In genomic region chr15:95734422-95735316, GRCh38 we compare ENCODE assay signal across 12 cellular contexts.
DNase-seq lines count a peak whose midpoint lies in the region; ATAC-seq and TF ChIP-seq lines count a peak whose summit lies in the region.
"Had no signal": no experiment of that assay in that cellular context is flagged by ENCODE, and none has a peak within 500 bp of the region (broad histone marks: within the 10 kb centered on the region; RNA-seq: fewer than 3 reads in every experiment).

No MANE protein-coding gene starts in this region.

- H3K36me3 Mint-ChIP-seq in MCF 10A (ENCODE audit: insufficient read depth, unreplicated experiment) = no peaks in the 10 kb centered on the region
- H3K36me3 Mint-ChIP-seq in central memory CD8-positive, alpha-beta T cell (ENCODE audit: insufficient read depth) = peaks cover 2% of the 10 kb centered on the region

- WGBS in sigmoid colon, 2 donors = 56 to 68% methylated on average over 6 of the region's 6 CpGs

- H3K27me3 Mint-ChIP-seq in MCF 10A (ENCODE audit: insufficient read depth, unreplicated experiment) = no peaks in the 10 kb centered on the region
- H3K27me3 Mint-ChIP-seq in central memory CD8-positive, alpha-beta T cell = no peaks in the 10 kb centered on the region

- TF ChIP-seq POLR2A in breast epithelium (IDR thresholded peaks at IDR 0.05) = no peak
- no peak for TF ChIP-seq POLR2A in sigmoid colon (IDR thresholded peaks at IDR 0.05)

- H3K27ac ChIP-seq in breast epithelium = no peak overlapping the region
- peak overlapping the region; percentile 47; the same call in 1 of the 2 replicates for H3K27ac ChIP-seq in SK-N-MC
- H3K27ac ChIP-seq in sigmoid colon = no peak overlapping the region

- H3K27me3 ChIP-seq in breast epithelium (no peaks in the 10 kb centered on the region), sigmoid colon (no peaks in the 10 kb centered on the region)

- no peaks in the 10 kb centered on the region for H3K9me3 ChIP-seq in breast epithelium
- no peaks in the 10 kb centered on the region for H3K9me3 ChIP-seq in SK-N-MC (ENCODE audit: low read depth, low read length)
- no peaks in the 10 kb centered on the region for H3K9me3 ChIP-seq in sigmoid colon

- peaks cover 7% of the 10 kb centered on the region for H3K4me1 Mint-ChIP-seq in MCF 10A (ENCODE audit: insufficient read depth, unreplicated experiment)
- peaks cover 26% of the 10 kb centered on the region for H3K4me1 Mint-ChIP-seq in central memory CD8-positive, alpha-beta T cell

- H3K36me3 ChIP-seq in breast epithelium = no peaks in the 10 kb centered on the region
- H3K36me3 ChIP-seq in SK-N-MC (ENCODE audit: insufficient read depth, low read length) = no peaks in the 10 kb centered on the region
- H3K36me3 ChIP-seq in sigmoid colon = no peaks in the 10 kb centered on the region

- peak; percentile 4 for DNase-seq in MCF 10A (ENCODE audit: unreplicated experiment)
- no peak for DNase-seq in breast epithelium (ENCODE audit: low spot score in 2 of 2)
- no peak for DNase-seq in SK-N-MC (ENCODE audit: low read depth, low spot score)
- DNase-seq in central memory CD8-positive, alpha-beta T cell (ENCODE audit: low spot score in 2 of 2) = no peak
- peak; percentile 38 for DNase-seq in retinal pigment epithelial cell (ENCODE audit: low read depth)
- no peak for DNase-seq in sigmoid colon
- no peak for DNase-seq in NCI-H2081 (lab: John Stamatoyannopoulos, UW)
- DNase-seq: activated CD4-positive, alpha-beta T cell treated with anti-CD3 and anti-CD28 coated beads for 1 hour; aorta; left cardiac atrium; NCI-H1930 had no signal

- CTCF ChIA-PET in MCF 10A (lab: Yijun Ruan, JAX) = no interaction called here

- no peak overlapping the region for H3K9ac ChIP-seq in SK-N-MC (ENCODE audit: insufficient read length)

- BruUV-seq in MCF 10A (replicated peaks; lab: Mats Ljungman, UMichigan) = no TSS peak

- intact Hi-C loops in MCF 10A (cut with micrococcal nuclease) (no loop called here), breast epithelium (cut with DNase I; ENCODE audit: low total_unique reads) (loop anchor here (5.0 kb wide), 1 partner anchor 418 kb away; no protein-coding TSS in a partner anchor), sigmoid colon (cut with DNase I) (no loop called here)

- H3K9me3 Mint-ChIP-seq in MCF 10A (ENCODE audit: unreplicated experiment) = peaks cover 6% of the 10 kb centered on the region
- H3K9me3 Mint-ChIP-seq in central memory CD8-positive, alpha-beta T cell = peaks cover 16% of the 10 kb centered on the region

- H3K4me3 Mint-ChIP-seq in MCF 10A (ENCODE audit: unreplicated experiment) = no peak overlapping the region
- peak overlapping the region; percentile 18 for H3K4me3 Mint-ChIP-seq in central memory CD8-positive, alpha-beta T cell

- H3K4me1 ChIP-seq in breast epithelium (no peaks in the 10 kb centered on the region), sigmoid colon (peaks cover 0 to 5% (median 4%) of the 10 kb centered on the region in 4 donors)

- no peak for ATAC-seq in central memory CD8-positive, alpha-beta T cell (replicated peaks; ENCODE audit: extremely low read depth, poor library complexity, severe bottlenecking)
- no peak for ATAC-seq in GM21360 (IDR thresholded peaks at IDR 0.05; ENCODE audit: unreplicated experiment)

- H3K27ac Mint-ChIP-seq in MCF 10A (ENCODE audit: low read depth, unreplicated experiment) = no peak overlapping the region
- peak overlapping the region; percentile 26 for H3K27ac Mint-ChIP-seq in central memory CD8-positive, alpha-beta T cell (ENCODE audit: low read depth)

- no peak for TF ChIP-seq EP300 in sigmoid colon (IDR thresholded peaks at IDR 0.05)

- H3K4me3 ChIP-seq in breast epithelium (no peak overlapping the region), SK-N-MC (no peak overlapping the region), retinal pigment epithelial cell (ENCODE audit: low read length) (no peak overlapping the region), sigmoid colon (no peak overlapping the region)

- POLR2A ChIA-PET in MCF 10A (lab: Yijun Ruan, JAX) = interaction anchor here (0.7 kb wide), 1 partner anchor 106 kb away, joined by 3 read pairs; no protein-coding TSS in a partner anchor

- TF ChIP-seq CTCF in MCF 10A (IDR thresholded peaks at IDR 0.05; ENCODE audit: unreplicated experiment) (no peak), breast epithelium (IDR thresholded peaks at IDR 0.05) (no peak), retinal pigment epithelial cell (conservative IDR thresholded peaks at IDR 0.05; ENCODE audit: low read depth, low read length) (no peak), sigmoid colon (IDR thresholded peaks at IDR 0.05) (no peak)

Comparison
In these comparisons a context has a peak if more than half of its experiments do, and no peak if none do; other contexts are left out.
1. DNase-seq: peak in MCF 10A (single experiment) and retinal pigment epithelial cell (single experiment); none in breast epithelium (0 of 2), SK-N-MC (single experiment), central memory CD8-positive, alpha-beta T cell (0 of 2), sigmoid colon (single experiment) and NCI-H2081 (0 of 2).